In the genomic region with DNA sequence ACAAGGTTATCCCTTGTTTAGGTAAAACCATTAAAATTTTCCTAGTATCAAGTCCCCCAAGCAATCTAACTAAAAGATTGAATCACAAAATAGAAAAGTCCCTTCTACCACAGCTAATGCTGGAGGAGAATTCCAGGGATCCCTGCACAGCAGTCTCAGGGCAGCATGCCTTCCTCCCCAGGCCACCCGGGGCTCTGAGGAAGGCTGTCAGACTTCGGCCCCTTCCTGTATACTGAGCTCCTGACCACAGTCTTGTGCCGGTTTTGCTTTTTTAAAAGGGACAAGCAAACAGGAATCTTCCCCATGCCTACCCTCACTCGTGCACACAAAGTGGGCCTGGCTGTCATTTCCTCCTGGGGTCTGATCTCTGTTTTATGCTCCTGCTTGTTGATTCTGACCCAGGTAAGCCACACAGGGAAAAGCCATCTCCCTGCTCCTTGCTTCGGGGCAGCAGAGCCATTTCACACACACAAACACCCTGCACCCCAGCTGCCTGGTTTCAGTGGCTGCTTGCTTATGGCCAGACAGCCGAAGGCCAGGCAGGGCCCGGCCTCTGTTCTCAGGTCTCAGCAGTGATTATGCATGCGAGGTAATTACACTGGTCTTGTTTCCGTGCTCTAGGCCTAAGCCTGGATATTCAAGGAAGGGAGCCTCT, we compare ENCODE assay signal across 12 cellular contexts.
DNase-seq lines count a peak whose midpoint lies in the region; ATAC-seq, FAIRE-seq and TF ChIP-seq lines count a peak whose summit lies in the region.
"Had no signal": no experiment of that assay in that cellular context is flagged by ENCODE, and none has a peak within 500 bp of the region (broad histone marks: within the 10 kb centered on the region; RNA-seq: fewer than 3 reads in every experiment).

No MANE protein-coding gene starts in this region.

- H3K4me3 ChIP-seq in HUES6 (ENCODE audit: low read depth, low read length) (no peak overlapping the region), adipocyte (ENCODE audit: low read length) (peak overlapping the region; percentile 50), kidney (ENCODE audit: low read length in 2 of 2) (no peak overlapping the region), smooth muscle cell (no peak overlapping the region)
- H3K4me3 ChIP-seq: tibial artery had no signal

- H2AFZ ChIP-seq in smooth muscle cell (ENCODE audit: low read depth) = no peak overlapping the region

- H3K27me3 ChIP-seq in HUES6 (ENCODE audit: control insufficient read depth, insufficient read depth, low read length) = no peaks in the 10 kb centered on the region
- H3K27me3 ChIP-seq in adipocyte (replicated peaks; ENCODE audit: control insufficient read depth, insufficient read depth, low read length) = no peaks in the 10 kb centered on the region
- no peaks in the 10 kb centered on the region for H3K27me3 ChIP-seq in smooth muscle cell (ENCODE audit: low read depth)
- H3K27me3 ChIP-seq: neutrophil, tibial artery had no signal

- 4% methylated on average over 9 of the region's 9 CpGs for WGBS in smooth muscle cell (ENCODE audit: low lambda C conversion rate)

- H3K4me2 ChIP-seq in smooth muscle cell = peak overlapping the region; percentile 76

- H3K36me3 ChIP-seq in HUES6 (ENCODE audit: control insufficient read depth, insufficient read depth, low read length) = no peaks in the 10 kb centered on the region
- H3K36me3 ChIP-seq in adipocyte (ENCODE audit: control insufficient read depth, insufficient read depth, low read length, severe bottlenecking) = no peaks in the 10 kb centered on the region
- no peaks in the 10 kb centered on the region for H3K36me3 ChIP-seq in kidney (ENCODE audit: control insufficient read depth in 1 of 2, insufficient read depth in 2 of 2, low read length in 2 of 2)
- no peaks in the 10 kb centered on the region for H3K36me3 ChIP-seq in smooth muscle cell (ENCODE audit: low read depth)
- H3K36me3 ChIP-seq: neutrophil, tibial artery had no signal

- H3K4me1 ChIP-seq in HUES6 (ENCODE audit: control insufficient read depth, insufficient read depth, low read length) = peaks cover 25% of the 10 kb centered on the region
- peaks cover 67% of the 10 kb centered on the region for H3K4me1 ChIP-seq in adipocyte (ENCODE audit: control insufficient read depth, insufficient read depth, low read length)
- peaks cover 5 to 11% of the 10 kb centered on the region in 2 donors for H3K4me1 ChIP-seq in kidney (ENCODE audit: control insufficient read depth in 1 of 2, insufficient read depth in 1 of 2, low read depth in 1 of 2, low read length in 2 of 2)
- peaks cover 38% of the 10 kb centered on the region for H3K4me1 ChIP-seq in smooth muscle cell (ENCODE audit: low read depth)

- no peak for ATAC-seq in GM18909 (IDR thresholded peaks at IDR 0.05; ENCODE audit: poor library complexity, unreplicated experiment)
- ATAC-seq: effector memory CD8-positive, alpha-beta T cell had no signal

- H3K27ac ChIP-seq in HUES6 (ENCODE audit: low read depth, low read length) = peak overlapping the region; percentile 71; the same call in 1 of the 2 replicates
- H3K27ac ChIP-seq in kidney (ENCODE audit: low read depth in 2 of 2, low read length in 2 of 2) = peak overlapping the region in 1 of 2 donors; percentile 56
- H3K27ac ChIP-seq in smooth muscle cell (ENCODE audit: low read depth) = peak overlapping the region; percentile 98
- H3K27ac ChIP-seq: neutrophil had no signal

- H4K20me1 ChIP-seq in smooth muscle cell (ENCODE audit: low read depth) = no peaks in the 10 kb centered on the region

- intact Hi-C loops in kidney (cut with DNase I) = no loop called here

- no peak for FAIRE-seq in kidney (lab: Jason Lieb, UNC)

- DNase-seq in adipocyte (ENCODE audit: low read depth) = no peak
- DNase-seq in kidney = peak; percentile 60
- no peak for DNase-seq in smooth muscle cell (lab: John Stamatoyannopoulos, UW; ENCODE audit: unreplicated experiment)
- no peak for DNase-seq in KG1 (lab: John Stamatoyannopoulos, UW)
- no peak for DNase-seq in NCI-H2171 treated with DMSO at 0.1 percent for 48 hours (lab: John Stamatoyannopoulos, UW)
- DNase-seq: effector memory CD8-positive, alpha-beta T cell; NCI-H1092; NCI-H524 had no signal

- H3K9me3 ChIP-seq in HUES6 (ENCODE audit: control insufficient read depth, insufficient read depth, low read depth, low read length) (peaks cover 16% of the 10 kb centered on the region), adipocyte (ENCODE audit: control insufficient read depth, low read length) (peaks cover 9% of the 10 kb centered on the region), kidney (ENCODE audit: control insufficient read depth in 1 of 2, low read length in 2 of 2) (no peaks in the 10 kb centered on the region), smooth muscle cell (replicated peaks; ENCODE audit: low read depth) (no peaks in the 10 kb centered on the region)
- H3K9me3 ChIP-seq: neutrophil, tibial artery had no signal

- H3K79me2 ChIP-seq in smooth muscle cell (ENCODE audit: low read depth) = no peaks in the 10 kb centered on the region

- TF ChIP-seq CTCF in kidney (IDR thresholded peaks at IDR 0.05; ENCODE audit: borderline replicate concordance, extremely low read depth, insufficient read depth) (no peak), smooth muscle cell (IDR thresholded peaks at IDR 0.05; ENCODE audit: borderline replicate concordance, insufficient read depth, poor library complexity, severe bottlenecking) (no peak)

- H3K9ac ChIP-seq in HUES6 (ENCODE audit: low read length) = peak overlapping the region; percentile 51
- peak overlapping the region; percentile 62 for H3K9ac ChIP-seq in adipocyte (ENCODE audit: low read length)
- H3K9ac ChIP-seq in kidney (ENCODE audit: low read length in 2 of 2) = no peak overlapping the region
- peak overlapping the region; percentile 75 for H3K9ac ChIP-seq in smooth muscle cell (ENCODE audit: low read depth)

- peaks cover 52% of the 10 kb centered on the region for H3F3A ChIP-seq in smooth muscle cell (ENCODE audit: low read depth)

Comparison
In these comparisons a context has a peak if more than half of its experiments do, and no peak if none do; other contexts are left out.
1. H3K9ac ChIP-seq: peak in HUES6 (single experiment), adipocyte (single experiment) and smooth muscle cell (single experiment); none in kidney (0 of 2).